In the genomic region with DNA sequence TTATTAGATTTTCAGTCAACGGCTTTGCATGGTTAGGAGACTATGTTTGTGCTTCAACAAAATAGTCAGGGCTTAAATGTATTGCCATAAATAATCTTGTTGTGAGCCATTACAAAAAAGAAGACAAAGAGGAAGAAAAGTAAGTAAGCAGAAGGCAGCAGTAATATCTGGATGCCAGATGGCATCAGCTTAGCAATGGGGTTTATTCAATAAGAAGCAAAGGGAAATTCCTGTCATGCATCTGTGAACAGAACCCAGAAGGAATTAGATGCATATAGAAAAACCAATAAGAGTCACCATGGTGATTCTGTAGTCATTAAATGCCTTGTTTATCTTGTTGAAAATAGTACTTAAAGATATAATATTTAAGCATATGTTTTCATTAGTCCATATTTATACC, we compare ENCODE assay signal across 10 cellular contexts.
"Had no signal": no experiment of that assay in that cellular context is flagged by ENCODE, and none has a peak within 500 bp of the region (broad histone marks: within the 10 kb centered on the region; RNA-seq: fewer than 3 reads in every experiment).

No MANE protein-coding gene starts in this region.

- H3K27me3 ChIP-seq: brain microvascular endothelial cell, left lung, stomach had no signal

- DNase-seq: activated effector memory CD4-positive, alpha-beta T cell treated with Interleukin-2 at 50 U/mL for 16 hours; activated T-cell treated with anti-CD3 and anti-CD28 coated beads, Interleukin-2, amount 50 U/mL, for 1 hour; brain microvascular endothelial cell; effector memory CD8-positive, alpha-beta T cell; head of caudate nucleus; left lung; stomach had no signal

- H3K4me1 ChIP-seq: left lung had no signal

- ATAC-seq: activated CD4-positive, CD25-positive, alpha-beta regulatory T cell treated with anti-CD3 and anti-CD28 coated beads, Interleukin-2, amount 50 U/mL, for 24 hours; effector memory CD8-positive, alpha-beta T cell; left lung had no signal

- H2AFZ ChIP-seq: parathyroid adenoma had no signal

- H3K27ac ChIP-seq: brain microvascular endothelial cell, left lung, parathyroid adenoma, stomach, thoracic aorta had no signal

- H3K36me3 ChIP-seq: left lung, thoracic aorta had no signal

- H3K79me2 ChIP-seq: parathyroid adenoma had no signal

- H3K4me3 ChIP-seq: left lung, stomach, thoracic aorta had no signal
